In the genomic region with DNA sequence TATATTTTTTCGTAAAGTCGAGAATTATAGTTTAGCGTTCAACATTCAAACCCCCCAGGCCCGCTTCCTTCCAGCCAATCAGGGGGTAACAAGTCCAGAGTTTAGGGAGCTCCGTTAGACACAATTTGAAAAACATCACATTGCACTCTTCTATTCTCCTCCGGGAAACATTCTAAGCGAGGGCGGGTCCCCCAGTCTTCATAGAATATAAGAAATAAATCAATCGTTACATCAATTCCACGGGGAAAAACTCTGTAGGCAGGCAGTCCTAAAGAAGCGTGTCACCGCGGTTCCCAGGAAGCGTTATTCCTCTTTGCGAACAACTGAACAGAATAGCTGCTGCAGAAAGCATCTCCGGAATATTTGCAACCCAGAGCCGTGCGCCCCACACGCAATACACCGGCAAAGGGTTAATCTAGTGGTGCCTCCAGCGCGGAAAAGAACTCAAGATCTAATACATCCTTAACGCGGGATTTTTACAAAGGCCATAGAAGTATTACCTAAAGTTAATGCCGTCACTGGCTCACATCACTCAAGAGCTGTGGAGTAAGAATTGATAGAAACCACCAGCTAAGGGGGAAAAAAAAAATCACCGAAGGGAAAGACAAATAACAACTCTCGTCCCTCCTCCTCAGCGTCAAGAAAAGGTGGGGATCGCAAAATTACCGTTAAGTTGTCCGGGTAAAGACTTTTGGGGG, we compare ENCODE assay signal across 7 cellular contexts.
DNase-seq lines count a peak whose midpoint lies in the region; ATAC-seq and TF ChIP-seq lines count a peak whose summit lies in the region.

No MANE protein-coding gene starts in this region.

- TF ChIP-seq POLR2A in esophagus muscularis mucosa (IDR thresholded peaks at IDR 0.05; ENCODE audit: low read depth), result no peak
- TF ChIP-seq POLR2A in uterus (IDR thresholded peaks at IDR 0.05), result no peak

- intact Hi-C loops in activated CD8-positive, alpha-beta T cell treated with anti-CD3 and anti-CD28 coated beads for 36 hours (cut with micrococcal nuclease), result loop anchor here (5.0 to 10.0 kb wide), 3 partner anchors 157 to 832 kb away; no protein-coding TSS in a partner anchor
- intact Hi-C loops in esophagus muscularis mucosa (cut with DNase I) (loop anchor here (2.0 to 10.0 kb wide), 5 partner anchors 82 to 832 kb away; a partner anchor contains a TSS), uterus (cut with DNase I; ENCODE audit: low total_unique reads) (loop anchor here (2.0 kb wide), 1 partner anchor 84 kb away; a partner anchor contains a TSS)

- H3K4me3 Mint-ChIP-seq in activated CD8-positive, alpha-beta T cell treated with anti-CD3 and anti-CD28 coated beads for 36 hours, result peak overlapping the region; percentile 93
- peak overlapping the region; percentile 95 to 97 (median 95) for H3K4me3 Mint-ChIP-seq in nephron

- under 1% methylated on average over 31 of the region's 31 CpGs for WGBS in esophagus muscularis mucosa

- H3K27me3 Mint-ChIP-seq in activated CD8-positive, alpha-beta T cell treated with anti-CD3 and anti-CD28 coated beads for 36 hours, result peaks cover 10% of the 10 kb centered on the region
- H3K27me3 Mint-ChIP-seq in nephron (ENCODE audit: low read depth), result peaks cover 6% of the 10 kb centered on the region

- peak; percentile 3 for ATAC-seq in activated CD8-positive, alpha-beta T cell treated with anti-CD3 and anti-CD28 coated beads for 36 hours

- H3K27ac Mint-ChIP-seq in activated CD8-positive, alpha-beta T cell treated with anti-CD3 and anti-CD28 coated beads for 36 hours, result peak overlapping the region; percentile 98
- peak overlapping the region; percentile 76 to 97 (median 93) for H3K27ac Mint-ChIP-seq in nephron

- no peaks in the 10 kb centered on the region for H3K27me3 ChIP-seq in esophagus muscularis mucosa
- H3K27me3 ChIP-seq in uterus, result no peaks in the 10 kb centered on the region

- TF ChIP-seq CTCF in GM12864 (IDR thresholded peaks at IDR 0.05; ENCODE audit: low read depth, low read length, missing control alignments), result no peak
- TF ChIP-seq CTCF in activated CD8-positive, alpha-beta T cell treated with anti-CD3 and anti-CD28 coated beads for 36 hours (IDR thresholded peaks at IDR 0.05), result no peak
- no peak for TF ChIP-seq CTCF in esophagus muscularis mucosa (IDR thresholded peaks at IDR 0.05)
- TF ChIP-seq CTCF in nephron (IDR thresholded peaks at IDR 0.05; ENCODE audit: unreplicated experiment in 3 of 3), result no peak
- TF ChIP-seq CTCF in uterus (IDR thresholded peaks at IDR 0.05), result no peak

- DNase-seq in GM12864 (ENCODE audit: low read depth), result no peak
- peak; percentile 37 for DNase-seq in NCI-H146 (lab: John Stamatoyannopoulos, UW)
- peak; percentile 39 for DNase-seq in activated CD8-positive, alpha-beta T cell treated with anti-CD3 and anti-CD28 coated beads for 36 hours
- no peak for DNase-seq in esophagus muscularis mucosa (ENCODE audit: extremely low spot score)
- DNase-seq in uterus, result peak in 1 of 2 donors; percentile 34
- no peak for DNase-seq in GOT3 (lab: John Stamatoyannopoulos, UW)

- POLR2A ChIA-PET in activated CD8-positive, alpha-beta T cell treated with anti-CD3 and anti-CD28 coated beads for 36 hours (lab: Charles Lee), result interaction anchor here (0.6 to 5.9 kb wide), 18 partner anchors 18 to 833 kb away, joined by 3 to 79 read pairs (median 3); a partner anchor contains a TSS

- peaks cover 32% of the 10 kb centered on the region for H3K4me1 Mint-ChIP-seq in activated CD8-positive, alpha-beta T cell treated with anti-CD3 and anti-CD28 coated beads for 36 hours (ENCODE audit: low read depth)
- H3K4me1 Mint-ChIP-seq in nephron, result peaks cover 18% of the 10 kb centered on the region

- peaks cover 31% of the 10 kb centered on the region for H3K36me3 Mint-ChIP-seq in activated CD8-positive, alpha-beta T cell treated with anti-CD3 and anti-CD28 coated beads for 36 hours (ENCODE audit: low read depth)
- peaks cover 7% of the 10 kb centered on the region for H3K36me3 Mint-ChIP-seq in nephron (ENCODE audit: low read depth)

- no peaks in the 10 kb centered on the region for H3K36me3 ChIP-seq in esophagus muscularis mucosa
- H3K36me3 ChIP-seq in uterus, result no peaks in the 10 kb centered on the region

- H3K27ac ChIP-seq in esophagus muscularis mucosa (replicated peaks in 1 of 4) (peak overlapping the region; percentile 86 to 99 (median 92)), uterus (peak overlapping the region; percentile 93 to 98)

- CTCF ChIA-PET in activated CD8-positive, alpha-beta T cell treated with anti-CD3 and anti-CD28 coated beads for 36 hours (lab: Charles Lee), result interaction anchor here (0.8 to 8.2 kb wide), 9 partner anchors 10 to 831 kb away, joined by 3 to 82 read pairs (median 4); a partner anchor contains a TSS

- TF ChIP-seq EP300 in esophagus muscularis mucosa (IDR thresholded peaks at IDR 0.05), result no peak

- H3K9me3 ChIP-seq in esophagus muscularis mucosa (no peaks in the 10 kb centered on the region), uterus (no peaks in the 10 kb centered on the region)

- H3K4me3 ChIP-seq in GM12864 (ENCODE audit: low read depth, low read length) (peak overlapping the region; percentile 83), esophagus muscularis mucosa (peak overlapping the region; percentile 69 to 87 (median 80)), uterus (peak overlapping the region; percentile 70 to 83)

- peaks cover 10 to 60% (median 56%) of the 10 kb centered on the region in 4 donors for H3K4me1 ChIP-seq in esophagus muscularis mucosa
- H3K4me1 ChIP-seq in uterus, result peaks cover 0 to 3% of the 10 kb centered on the region in 2 donors

- H3K9me3 Mint-ChIP-seq in activated CD8-positive, alpha-beta T cell treated with anti-CD3 and anti-CD28 coated beads for 36 hours, result no peaks in the 10 kb centered on the region
- H3K9me3 Mint-ChIP-seq in nephron, result no peaks in the 10 kb centered on the region

Comparison
In these comparisons a context has a peak if more than half of its experiments do, and no peak if none do; other contexts are left out.
1. DNase-seq: peak in NCI-H146 (single experiment) and activated CD8-positive, alpha-beta T cell treated with anti-CD3 and anti-CD28 coated beads for 36 hours (single experiment); none in GM12864 (single experiment), esophagus muscularis mucosa (single experiment) and GOT3 (single experiment).
2. Peak in every context shown above with its lines, with median percentiles within 50 percentile points of each other: H3K4me3 ChIP-seq.